ENCODE assay signal across 1 cellular context in genomic region chr3:57555738-57556458, GRCh38.
A peak's percentile ranks its signal among the peaks of the same experiment; 100 is the strongest.
TF ChIP-seq lines count a peak whose summit lies in the region.

PDE12 (plus strand) TSS chr3:57556274; CDS start chr3:57556380, 106 bp downstream.

TF ChIP-seq in HepG2, 621 proteins besides CTCF, POLR2A, EP300 and RAD21 (continued from another document and continues in another):
- no peak for TF ChIP-seq ZBTB4 (CRISPR knock-in tag; IDR thresholded peaks at IDR 0.05; ENCODE audit: borderline replicate concordance)
- peak; percentile 91 for TF ChIP-seq FOXK1 (CRISPR knock-in tag; IDR thresholded peaks at IDR 0.05; ENCODE audit: borderline replicate concordance, low read depth)
- TF ChIP-seq TRIM22 (IDR thresholded peaks at IDR 0.05) = no peak
- TF ChIP-seq RBFOX2 (IDR thresholded peaks at IDR 0.05; ENCODE audit: low read depth, low read length) = peak; percentile 89
- peak; percentile 31; the same call in 1 of the 2 replicates for TF ChIP-seq ZKSCAN1 (IDR thresholded peaks at IDR 0.05; ENCODE audit: low read length)
- peak; percentile 68 for TF ChIP-seq ZSCAN9 (CRISPR knock-in tag; IDR thresholded peaks at IDR 0.05; ENCODE audit: borderline replicate concordance)
- peak; percentile 80; the same call in 1 of the 2 replicates for TF ChIP-seq NAIF1 (CRISPR knock-in tag; IDR thresholded peaks at IDR 0.05; ENCODE audit: borderline replicate concordance)
- no peak for TF ChIP-seq ZNF326 (CRISPR knock-in tag; IDR thresholded peaks at IDR 0.05; ENCODE audit: borderline replicate concordance)
- TF ChIP-seq ZNF446 (CRISPR knock-in tag; IDR thresholded peaks at IDR 0.05) = no peak
- TF ChIP-seq CSRNP1 (CRISPR knock-in tag; IDR thresholded peaks at IDR 0.05) = peak; percentile 92; the same call in 1 of the 2 replicates
- TF ChIP-seq MAFF (IDR thresholded peaks at IDR 0.05; ENCODE audit: low read depth, low read length) = no peak
- no peak for TF ChIP-seq KLF11 (CRISPR knock-in tag; IDR thresholded peaks at IDR 0.05)
- peak; percentile 94 for TF ChIP-seq THAP11 (CRISPR knock-in tag; IDR thresholded peaks at IDR 0.05)
- peak; percentile 66; the same call in 1 of the 2 replicates for TF ChIP-seq POGZ (CRISPR knock-in tag; IDR thresholded peaks at IDR 0.05)
- peak; percentile 99 for TF ChIP-seq KMT2B (CRISPR knock-in tag; IDR thresholded peaks at IDR 0.05)
- peak; percentile 46; the same call in 1 of the 2 replicates for TF ChIP-seq PRDM10 (CRISPR knock-in tag; IDR thresholded peaks at IDR 0.05; ENCODE audit: low read depth)
- peak; percentile 85 for TF ChIP-seq ZNF788 (CRISPR knock-in tag; IDR thresholded peaks at IDR 0.05; ENCODE audit: borderline replicate concordance)
- peak; percentile 94; the same call in 1 of the 2 replicates for TF ChIP-seq MXD1 (CRISPR knock-in tag; IDR thresholded peaks at IDR 0.05)
- no peak for TF ChIP-seq ZBTB7B (CRISPR knock-in tag; IDR thresholded peaks at IDR 0.05)
- TF ChIP-seq KDM3A (CRISPR knock-in tag; IDR thresholded peaks at IDR 0.05; ENCODE audit: low read depth) = no peak
- peak; percentile 49; the same call in 1 of the 2 replicates for TF ChIP-seq HIC2 (CRISPR knock-in tag; IDR thresholded peaks at IDR 0.05; ENCODE audit: low read depth)
- TF ChIP-seq SIX1 (CRISPR knock-in tag; IDR thresholded peaks at IDR 0.05; ENCODE audit: borderline replicate concordance) = no peak
- TF ChIP-seq RORA (CRISPR knock-in tag; IDR thresholded peaks at IDR 0.05) = no peak
- no peak for TF ChIP-seq PRMT3 (CRISPR knock-in tag; IDR thresholded peaks at IDR 0.05; ENCODE audit: borderline replicate concordance, low read depth)
- TF ChIP-seq DNMT3B (CRISPR knock-in tag; conservative IDR thresholded peaks at IDR 0.05) = peak; percentile 51
- peak; percentile 85 for TF ChIP-seq ZNF335 (CRISPR knock-in tag; IDR thresholded peaks at IDR 0.05)
- TF ChIP-seq ESRRA (CRISPR knock-in tag; IDR thresholded peaks at IDR 0.05; ENCODE audit: low read depth) = peak; percentile 60
- TF ChIP-seq XBP1 (CRISPR knock-in tag; IDR thresholded peaks at IDR 0.05) = peak; percentile 75; the same call in 1 of the 2 replicates
- no peak; the same call in 1 of the 2 replicates for TF ChIP-seq ZNF142 (CRISPR knock-in tag; IDR thresholded peaks at IDR 0.05)
- no peak for TF ChIP-seq KLF15 (CRISPR knock-in tag; IDR thresholded peaks at IDR 0.05; ENCODE audit: borderline replicate concordance)
- TF ChIP-seq SMYD3 (CRISPR knock-in tag; IDR thresholded peaks at IDR 0.05) = peak; percentile 91
- TF ChIP-seq GZF1 (CRISPR knock-in tag; IDR thresholded peaks at IDR 0.05) = 0 out of 2 replicates have a peak, but pooled peaks have one; percentile 69
- no peak for TF ChIP-seq ATM (IDR thresholded peaks at IDR 0.05; ENCODE audit: borderline replicate concordance)
- no peak for TF ChIP-seq NR1H2 (CRISPR knock-in tag; IDR thresholded peaks at IDR 0.05; ENCODE audit: borderline replicate concordance, low read depth)
- TF ChIP-seq REST (IDR thresholded peaks at IDR 0.05; ENCODE audit: borderline replicate concordance in 1 of 2, low read depth in 1 of 2, low read length in 2 of 2) = no peak; a peak in 1 of 4 replicates
- peak; percentile 69; the same call in 1 of the 2 replicates for TF ChIP-seq ZNF451 (CRISPR knock-in tag; IDR thresholded peaks at IDR 0.05)
- 0 out of 2 replicates have a peak, but pooled peaks have one; percentile 87 for TF ChIP-seq AHR (CRISPR knock-in tag; IDR thresholded peaks at IDR 0.05)
